ENCODE assay signal across 8 cellular contexts in genomic region chr13:26186995-26187394, GRCh38. TPM values are rescaled to one million over a fixed set of nuclear protein-coding genes. Genes with fewer than 3 reads are reported as not detected.
A peak's percentile ranks its signal among the peaks of the same experiment; 100 is the strongest.
DNase-seq lines count a peak whose midpoint lies in the region; ATAC-seq and TF ChIP-seq lines count a peak whose summit lies in the region.

No MANE protein-coding gene starts in this region.

- H3K4me3 ChIP-seq in fibroblast of the aortic adventitia (ENCODE audit: low read depth, low read length) (peak overlapping the region; percentile 57), gastrocnemius medialis (peak overlapping the region; percentile 67 to 86 (median 80))

- H3K27me3 ChIP-seq in gastrocnemius medialis: no peaks in the 10 kb centered on the region

- TF ChIP-seq CTCF in fibroblast of the aortic adventitia (IDR thresholded peaks at IDR 0.05; ENCODE audit: insufficient read depth, low read length) (no peak), gastrocnemius medialis (IDR thresholded peaks at IDR 0.05 in 4 of 5, conservative IDR thresholded peaks at IDR 0.05 in 1 of 5) (no peak)

- TF ChIP-seq POLR2A in gastrocnemius medialis (IDR thresholded peaks at IDR 0.05): no peak

- ATAC-seq in GM18502 (IDR thresholded peaks at IDR 0.05; ENCODE audit: poor library complexity, unreplicated experiment) (peak; percentile 27), T-helper 17 cell (no peak), gastrocnemius medialis (no peak)

- peak overlapping the region; percentile 94 for H3K4me3 Mint-ChIP-seq in T-helper 17 cell

- no peaks in the 10 kb centered on the region for H3K36me3 ChIP-seq in gastrocnemius medialis

- peaks cover 19% of the 10 kb centered on the region for H3K4me1 Mint-ChIP-seq in T-helper 17 cell

- no peak for DNase-seq in T-helper 17 cell
- DNase-seq in fibroblast of the aortic adventitia (ENCODE audit: low read depth): no peak
- DNase-seq in gastrocnemius medialis: no peak
- no peak for DNase-seq in activated effector memory CD4-positive, alpha-beta T cell treated with Interleukin-2 at 50 U/mL for 16 hours
- DNase-seq in NCI-H2107 treated with DMSO at 0.1 percent for 48 hours (lab: John Stamatoyannopoulos, UW; ENCODE audit: unreplicated experiment): no peak
- DNase-seq in NCI-H1694 (lab: John Stamatoyannopoulos, UW): no peak
- no peak for DNase-seq in NCI-H1694 treated with DMSO at 0.1 percent for 48 hours (lab: John Stamatoyannopoulos, UW)

- H3K27ac ChIP-seq in gastrocnemius medialis: peak overlapping the region; percentile 73 to 86 (median 80)

- intact Hi-C loops in gastrocnemius medialis (cut with DNase I; ENCODE audit: low total_unique reads): loop anchor here (1.0 to 5.0 kb wide), 5 partner anchors 34 to 370 kb away; partner anchors contain the start of genes CDK8 and WASF3

- H3K27me3 Mint-ChIP-seq in T-helper 17 cell: no peaks in the 10 kb centered on the region

- peaks cover 0 to 7% of the 10 kb centered on the region in 2 donors for H3K4me1 ChIP-seq in gastrocnemius medialis

- H3K27ac Mint-ChIP-seq in T-helper 17 cell: peak overlapping the region; percentile 94

- in situ Hi-C loops in gastrocnemius medialis (cut with MboI; ENCODE audit: low sequenced_read_pairs in 4 of 4): loop anchor here (5.0 to 25.0 kb wide), 5 partner anchors 308 to 750 kb away; no protein-coding TSS in a partner anchor

- no peaks in the 10 kb centered on the region for H3K36me3 Mint-ChIP-seq in T-helper 17 cell (ENCODE audit: low read depth)

- H3K9me3 ChIP-seq in T-helper 17 cell (ENCODE audit: control insufficient read depth, low read length, poor library complexity, severe bottlenecking): no peaks in the 10 kb centered on the region
- no peaks in the 10 kb centered on the region for H3K9me3 ChIP-seq in gastrocnemius medialis

RNA-seq across cellular contexts. Expression of gene RNF6, which starts 35.1 kb away (rescaled TPM):
- 10 to 100 TPM; 39.1 to 44.3 TPM for total RNA-seq in T-helper 17 cell
- 24.5 and 39.0 TPM in 2 replicates for total RNA-seq in fibroblast of the aortic adventitia (ENCODE audit: low replicate concordance)
- total RNA-seq in gastrocnemius medialis: 10 to 100 TPM; 28.6 to 36.1 (median 32.2) TPM
